In the genomic region with DNA sequence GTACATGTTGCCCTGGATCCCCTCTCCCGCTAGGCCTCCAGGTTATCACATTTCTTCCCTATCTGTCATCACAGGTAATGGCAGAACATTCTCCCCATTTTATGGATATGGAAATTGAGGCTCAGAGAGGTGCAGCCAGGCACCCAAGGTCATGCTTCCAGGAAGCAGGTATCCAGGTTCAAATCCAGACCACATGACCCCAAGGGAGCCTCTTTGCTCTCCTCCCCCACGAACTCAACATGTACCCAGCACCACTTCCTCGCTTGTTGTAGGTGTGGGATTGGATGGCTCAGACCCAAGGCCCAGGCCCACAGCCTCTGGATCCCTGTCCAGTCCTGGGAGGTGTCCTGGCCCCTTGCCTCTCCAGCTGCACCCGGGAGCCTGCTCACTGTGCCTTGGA, we compare ENCODE assay signal across 23 cellular contexts.
"Had no signal": no experiment of that assay in that cellular context is flagged by ENCODE, and none has a peak within 500 bp of the region (broad histone marks: within the 10 kb centered on the region; RNA-seq: fewer than 3 reads in every experiment).

No MANE protein-coding gene starts in this region.

- ATAC-seq: activated T-cell treated with anti-CD3 and anti-CD28 coated beads, Interleukin-2, amount 50 U/mL, for 72 hours; gastrocnemius medialis; left colon; naive thymus-derived CD4-positive, alpha-beta T cell; right cardiac atrium had no signal

- H3K9me3 ChIP-seq: gastrocnemius medialis, spleen, suprapubic skin, tibial nerve had no signal

- FAIRE-seq: astrocyte, kidney, urothelium cell line had no signal

- H3K4me3 ChIP-seq: gastrocnemius medialis, spleen, suprapubic skin, tibial nerve had no signal

- H3K36me3 ChIP-seq: gastrocnemius medialis, spleen, suprapubic skin, tibial nerve had no signal

- H3K27me3 ChIP-seq: gastrocnemius medialis, spleen, suprapubic skin, tibial nerve had no signal

- H2AFZ ChIP-seq: parathyroid adenoma had no signal

- DNase-seq: activated CD4-positive, alpha-beta T cell treated with anti-CD3 and anti-CD28 coated beads for 4 hours; activated CD4-positive, alpha-beta T cell treated with anti-CD3 and anti-CD28 coated beads, Interleukin-2, amount 50 U/mL, for 4 hours; activated naive CD4-positive, alpha-beta T cell treated with Interleukin-2 at 50 U/mL for 16 hours; activated naive CD8-positive, alpha-beta T cell treated with anti-CD3 and anti-CD28 coated beads for 36 hours; activated T-cell treated with anti-CD3 and anti-CD28 coated beads for 4 hours; activated T-cell treated with anti-CD3 and anti-CD28 coated beads, Interleukin-2, amount 50 U/mL, for 72 hours; dermis blood vessel endothelial cell; effector CD8-positive, alpha-beta T cell; gastrocnemius medialis; hippocampal formation; kidney; left colon; naive thymus-derived CD4-positive, alpha-beta T cell; nucleus accumbens; right cardiac atrium; spleen; stimulated activated naive CD4-positive, alpha-beta T cell had no signal

- H3K9ac ChIP-seq: parathyroid adenoma had no signal

- H3K27ac ChIP-seq: gastrocnemius medialis, parathyroid adenoma, spleen, suprapubic skin, tibial nerve, VCaP had no signal

- H3K79me2 ChIP-seq: parathyroid adenoma had no signal

- H3K4me1 ChIP-seq: gastrocnemius medialis, parathyroid adenoma, spleen had no signal
